Comparison of ENCODE assay signal across 27 cellular contexts in genomic region chr12:20132818-20133217, GRCh38.
A peak's percentile ranks its signal among the peaks of the same experiment; 100 is the strongest.
DNase-seq lines count a peak whose midpoint lies in the region; ATAC-seq, FAIRE-seq and TF ChIP-seq lines count a peak whose summit lies in the region.
"Had no signal": no experiment of that assay in that cellular context is flagged by ENCODE, and none has a peak within 500 bp of the region (broad histone marks: within the 10 kb centered on the region; RNA-seq: fewer than 3 reads in every experiment).

No MANE protein-coding gene starts in this region.

- no peak overlapping the region for H3K9ac ChIP-seq in H1 (replicated peaks in 1 of 4; ENCODE audit: extremely low read depth in 1 of 4, low read depth in 3 of 4, low read length in 3 of 4)
- no peak overlapping the region for H3K9ac ChIP-seq in kidney (ENCODE audit: low read length in 2 of 2)
- H3K9ac ChIP-seq: BLaER1 treated with 17β-estradiol and CSF1 and Interleukin-3, amounts not matched to agents 10 nM and 100 nM; KMS-11 had no signal

- H3K9me3 ChIP-seq in H1 (ENCODE audit: insufficient read depth in 2 of 2, low read depth in 1 of 2, low read length in 1 of 2) (no peaks in the 10 kb centered on the region), kidney (ENCODE audit: control insufficient read depth in 1 of 2, low read length in 2 of 2) (no peaks in the 10 kb centered on the region), MG63 (no peaks in the 10 kb centered on the region)
- H3K9me3 ChIP-seq: BLaER1 treated with 17β-estradiol and CSF1 and Interleukin-3, amounts not matched to agents 10 nM and 100 nM had no signal

- no peak overlapping the region for H2BK12ac ChIP-seq in H1 (ENCODE audit: low read depth, low read length)

- no peak overlapping the region for H4K8ac ChIP-seq in H1 (ENCODE audit: extremely low read depth, insufficient read depth, low read length)

- H2BK5ac ChIP-seq in H1 (ENCODE audit: low read depth, low read length): no peak overlapping the region

- no peak for TF ChIP-seq CTCF in H1 (IDR thresholded peaks at IDR 0.05; ENCODE audit: control extremely low read depth in 1 of 3, insufficient read depth in 1 of 3, low read depth in 1 of 3, low read length in 3 of 3)
- TF ChIP-seq CTCF in kidney (IDR thresholded peaks at IDR 0.05; ENCODE audit: borderline replicate concordance, extremely low read depth, insufficient read depth): no peak

- H3K27ac ChIP-seq in H1 (ENCODE audit: low read depth, low read length) (no peak overlapping the region), kidney (ENCODE audit: low read depth in 2 of 2, low read length in 2 of 2) (no peak overlapping the region)
- H3K27ac ChIP-seq: BLaER1 treated with 17β-estradiol and CSF1 and Interleukin-3, amounts not matched to agents 10 nM and 100 nM; KMS-11; RWPE1 had no signal

- H3K4me1 ChIP-seq in H1 (replicated peaks in 1 of 4; ENCODE audit: control insufficient read depth in 3 of 4, insufficient read depth in 4 of 4, low read length in 3 of 4) (no peaks in the 10 kb centered on the region), kidney (ENCODE audit: control insufficient read depth in 1 of 2, insufficient read depth in 1 of 2, low read depth in 1 of 2, low read length in 2 of 2) (no peaks in the 10 kb centered on the region)
- H3K4me1 ChIP-seq: BLaER1 treated with 17β-estradiol and CSF1 and Interleukin-3, amounts not matched to agents 10 nM and 100 nM had no signal

- H3K18ac ChIP-seq in H1 (ENCODE audit: extremely low read depth, low read length): no peak overlapping the region

- POLR2A ChIA-PET in H1 (lab: Charles Lee; ENCODE audit: partially characterized antibody): no interaction called here

- H2BK120ac ChIP-seq in H1 (replicated peaks; ENCODE audit: low read depth, low read length): no peak overlapping the region

- peak overlapping the region; percentile 56; the same call in 1 of the 2 replicates for H2BK20ac ChIP-seq in H1 (ENCODE audit: low read length)

- H3K27me3 ChIP-seq in H1 (replicated peaks in 1 of 4; ENCODE audit: control insufficient read depth in 3 of 4, extremely low read depth in 1 of 4, insufficient read depth in 3 of 4, low read length in 3 of 4) (no peaks in the 10 kb centered on the region), MG63 (no peaks in the 10 kb centered on the region)
- H3K27me3 ChIP-seq: BLaER1 treated with 17β-estradiol and CSF1 and Interleukin-3, amounts not matched to agents 10 nM and 100 nM had no signal

- no peak for ATAC-seq in GM21576 (IDR thresholded peaks at IDR 0.05; ENCODE audit: unreplicated experiment)
- ATAC-seq: GM12878, Panc1 had no signal

- no peak for TF ChIP-seq EP300 in H1 (IDR thresholded peaks at IDR 0.05; ENCODE audit: borderline replicate concordance in 1 of 2, low read depth in 2 of 2, low read length in 2 of 2)

- H3K4me2 ChIP-seq in H1 (ENCODE audit: insufficient read depth in 1 of 2, low read depth in 2 of 2, low read length in 2 of 2): no peak overlapping the region
- H3K4me2 ChIP-seq: BLaER1 treated with 17β-estradiol and CSF1 and Interleukin-3, amounts not matched to agents 10 nM and 100 nM; KMS-11 had no signal

- H3K14ac ChIP-seq in H1 (ENCODE audit: insufficient read length): no peak overlapping the region

- no peaks in the 10 kb centered on the region for H3K23me2 ChIP-seq in H1 (ENCODE audit: low read depth, low read length)

- TF ChIP-seq RAD21 in H1 (IDR thresholded peaks at IDR 0.05 in 1 of 2, conservative IDR thresholded peaks at IDR 0.05 in 1 of 2; ENCODE audit: low read depth in 2 of 2, low read length in 2 of 2): no peak

- DNase-seq in NCI-H748 (lab: John Stamatoyannopoulos, UW; ENCODE audit: unreplicated experiment): peak; percentile 9
- DNase-seq in NCI-H748 treated with DMSO at 0.1 percent for 48 hours (lab: John Stamatoyannopoulos, UW): no peak
- DNase-seq in H1 (ENCODE audit: low read depth in 1 of 2, low spot score in 2 of 2): no peak
- DNase-seq in kidney: peak; percentile 32
- no peak for DNase-seq in NCI-H345 treated with DMSO at 0.1 percent for 48 hours (lab: John Stamatoyannopoulos, UW; ENCODE audit: unreplicated experiment)
- no peak for DNase-seq in MG63
- no peak for DNase-seq in MV-4-11 (lab: John Stamatoyannopoulos, UW)
- DNase-seq: AML-193; CD4-positive, alpha-beta T cell; DMS53; GOT3; HCEC 1CT; NCI-H1092; NCI-H1694; NCI-H2029 treated with DMSO at 0.1 percent for 48 hours; NCI-H2171 treated with DMSO at 0.1 percent for 48 hours; NCI-H446; NCI-H524 treated with DMSO at 0.1 percent for 48 hours; SHP77; T-helper 1 cell had no signal

- H2AK5ac ChIP-seq in H1 (ENCODE audit: low read depth, low read length): no peak overlapping the region

- no peak overlapping the region for H3K23ac ChIP-seq in H1 (ENCODE audit: insufficient read length)

- no peaks in the 10 kb centered on the region for H3K79me1 ChIP-seq in H1 (ENCODE audit: low read depth, low read length)

- H2AFZ ChIP-seq in H1 (ENCODE audit: low read length): peak overlapping the region; percentile 94

- FAIRE-seq in H1 (lab: Jason Lieb, UNC): no peak
- no peak for FAIRE-seq in kidney (lab: Jason Lieb, UNC)
- FAIRE-seq: D721Med, GM12878 had no signal

- no peak for TF ChIP-seq POLR2A in H1 (IDR thresholded peaks at IDR 0.05; ENCODE audit: control extremely low read depth in 1 of 2, low read depth in 2 of 2, low read length in 2 of 2)

- intact Hi-C loops in kidney (cut with DNase I): no loop called here

- H2BK15ac ChIP-seq in H1 (ENCODE audit: low read length): no peak overlapping the region

- no peak overlapping the region for H3K56ac ChIP-seq in H1 (replicated peaks; ENCODE audit: insufficient read length, low read depth, low read length)

- CTCF ChIA-PET in H1 (lab: Charles Lee; ENCODE audit: partially characterized antibody): interaction anchor here (0.8 to 2.7 kb wide), 3 partner anchors 10 to 489 kb away, joined by 3 to 12 read pairs (median 4); no protein-coding TSS in a partner anchor

- WGBS in H1 (ENCODE audit: extremely low coverage in 1 of 2, insufficient coverage in 1 of 2, insufficient read length in 1 of 2, insufficient replicate concordance in 2 of 2, low coverage in 1 of 2, low lambda C conversion rate in 2 of 2, missing lambda C conversion rate in 1 of 2), 2 experiments: 100% methylated on average over 1 of the region's 1 CpG; no CpG with 5 or more reads in 1 of the 2 experiments

- H3K4me3 ChIP-seq in H1 (ENCODE audit: extremely low read depth in 1 of 4, insufficient read depth in 2 of 4, low read depth in 3 of 4, low read length in 4 of 4) (no peak overlapping the region), kidney (ENCODE audit: low read length in 2 of 2) (no peak overlapping the region), MG63 (no peak overlapping the region)
- H3K4me3 ChIP-seq: BLaER1 treated with 17β-estradiol and CSF1 and Interleukin-3, amounts not matched to agents 10 nM and 100 nM; GM12878 had no signal

- no peaks in the 10 kb centered on the region for H3K79me2 ChIP-seq in H1 (ENCODE audit: control insufficient read depth in 1 of 2, insufficient read depth in 2 of 2, low read length in 2 of 2)

- H3K4ac ChIP-seq in H1 (replicated peaks; ENCODE audit: insufficient read length, low read depth, low read length): no peak overlapping the region

- no peaks in the 10 kb centered on the region for H4K20me1 ChIP-seq in H1 (replicated peaks in 1 of 2; ENCODE audit: control insufficient read depth in 1 of 2, insufficient read depth in 2 of 2, low read length in 2 of 2)
- H4K20me1 ChIP-seq: BLaER1 treated with 17β-estradiol and CSF1 and Interleukin-3, amounts not matched to agents 10 nM and 100 nM had no signal

- H3K36me3 ChIP-seq in H1 (ENCODE audit: control insufficient read depth in 2 of 4, insufficient read depth in 4 of 4, low read length in 3 of 4) (no peaks in the 10 kb centered on the region), kidney (ENCODE audit: control insufficient read depth in 1 of 2, insufficient read depth in 2 of 2, low read length in 2 of 2) (no peaks in the 10 kb centered on the region), MG63 (no peaks in the 10 kb centered on the region)
- H3K36me3 ChIP-seq: BLaER1 treated with 17β-estradiol and CSF1 and Interleukin-3, amounts not matched to agents 10 nM and 100 nM had no signal

- H4K91ac ChIP-seq in H1 (replicated peaks; ENCODE audit: insufficient read length, low read length): peak overlapping the region; percentile 25

- H4K5ac ChIP-seq in H1 (ENCODE audit: insufficient read length, low read depth, low read length): no peak overlapping the region

TF ChIP-seq in H1, 55 proteins besides CTCF, POLR2A, EP300 and RAD21:
- TF ChIP-seq TEAD4 (IDR thresholded peaks at IDR 0.05; ENCODE audit: low read depth, low read length) (no peak), EZH2 (IDR thresholded peaks at IDR 0.05; ENCODE audit: low read depth, low read length, severe bottlenecking) (no peak), JUND (IDR thresholded peaks at IDR 0.05; ENCODE audit: low read length) (no peak), CBX8 (IDR thresholded peaks at IDR 0.05; ENCODE audit: borderline replicate concordance, low read depth, low read length) (no peak), HDAC2 (IDR thresholded peaks at IDR 0.05; ENCODE audit: borderline replicate concordance in 1 of 2, low read depth in 2 of 2, low read length in 2 of 2) (no peak), NANOG (IDR thresholded peaks at IDR 0.05; ENCODE audit: insufficient read depth, low read depth, low read length, poor library complexity, severe bottlenecking) (no peak), SRF (IDR thresholded peaks at IDR 0.05; ENCODE audit: low read depth, low read length) (no peak), RFX5 (IDR thresholded peaks at IDR 0.05; ENCODE audit: borderline replicate concordance, low read depth, low read length) (no peak)

Comparison
In these comparisons a context has a peak if more than half of its experiments do, and no peak if none do; other contexts are left out.
1. DNase-seq: peak in NCI-H748 (single experiment) and kidney (single experiment); none in NCI-H748 treated with DMSO at 0.1 percent for 48 hours (single experiment), H1 (0 of 2), NCI-H345 treated with DMSO at 0.1 percent for 48 hours (single experiment), MG63 (single experiment) and MV-4-11 (single experiment).